12 cellular contexts compared by ENCODE assay signal in the genomic region with DNA sequence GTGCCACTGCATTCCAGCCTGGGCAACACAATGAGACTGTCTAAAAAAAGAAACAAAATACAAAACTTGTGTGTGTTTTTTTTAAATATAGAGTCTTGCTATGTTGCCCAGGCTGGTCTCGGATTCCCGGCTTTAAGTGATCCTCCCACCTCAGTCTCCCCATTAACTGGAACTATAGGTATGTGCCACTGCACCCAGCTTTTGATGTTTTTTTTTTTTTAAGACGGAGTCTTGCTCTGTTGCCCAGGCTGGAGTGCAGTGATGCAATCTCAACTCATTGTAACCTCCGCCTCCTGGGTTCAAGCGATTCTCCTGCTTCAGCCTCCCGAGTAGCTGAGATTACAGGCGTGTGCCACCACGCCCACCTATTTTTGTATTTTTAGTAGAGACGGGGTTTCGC.
"Had no signal": no experiment of that assay in that cellular context is flagged by ENCODE, and none has a peak within 500 bp of the region (broad histone marks: within the 10 kb centered on the region; RNA-seq: fewer than 3 reads in every experiment).

No MANE protein-coding gene starts in this region.

- H3K4me1 Mint-ChIP-seq: activated B cell treated with CpG ODN at 0.5 μM for 24 hours had no signal

- H3K27me3 Mint-ChIP-seq: activated B cell treated with CpG ODN at 0.5 μM for 24 hours; activated CD8-positive, alpha-beta T cell treated with anti-CD3 and anti-CD28 coated beads for 36 hours; activated naive CD8-positive, alpha-beta T cell treated with anti-CD3 and anti-CD28 coated beads, Interleukin-2, amount 50 U/mL, for 24 hours; activated T-helper 17 cell treated with anti-CD3 and anti-CD28 coated beads, Interleukin-2, amount 50 U/mL, for 72 hours; natural killer cell treated with Interleukin-12 subunit alpha and Interleukin-12 subunit beta and Interleukin-15 and Interleukin-18, amount 100 ng/mL, for 72 hours; stimulated activated naive B cell treated with anti-CD40 and anti-IgM and Interleukin-4, amounts not matched to agents 10 μg/mL and 1 μg/mL and 100 μg/mL, for 72 hours had no signal

- H3K4me3 Mint-ChIP-seq: activated B cell treated with CpG ODN at 0.5 μM for 24 hours; activated CD8-positive, alpha-beta T cell treated with anti-CD3 and anti-CD28 coated beads for 36 hours; activated naive CD8-positive, alpha-beta T cell treated with anti-CD3 and anti-CD28 coated beads, Interleukin-2, amount 50 U/mL, for 24 hours; activated T-cell treated with anti-CD3 and anti-CD28 coated beads, Interleukin-2, amount 50 U/mL, for 4 hours; activated T-helper 17 cell treated with anti-CD3 and anti-CD28 coated beads, Interleukin-2, amount 50 U/mL, for 72 hours; natural killer cell treated with Interleukin-12 subunit alpha and Interleukin-12 subunit beta and Interleukin-15 and Interleukin-18, amount 100 ng/mL, for 72 hours; stimulated activated naive B cell treated with anti-CD40 and anti-IgM and Interleukin-4, amounts not matched to agents 10 μg/mL and 1 μg/mL and 100 μg/mL, for 72 hours had no signal

- DNase-seq: activated B cell treated with CpG ODN at 0.5 μM for 24 hours; activated CD4-positive, alpha-beta T cell treated with anti-CD3 and anti-CD28 coated beads, Interleukin-2, amount 50 U/mL, for 1 hour; activated gamma-delta T cell treated with Interleukin-2 at 50 U/mL for 16 hours; activated naive CD8-positive, alpha-beta T cell treated with anti-CD3 and anti-CD28 coated beads, Interleukin-2, amount 50 U/mL, for 24 hours; activated T-cell treated with anti-CD3 and anti-CD28 coated beads, Interleukin-2, amount 50 U/mL, for 4 hours; cerebellar nuclear complex; stimulated activated CD4-positive, alpha-beta T cell treated with anti-CD3 and anti-CD28 coated beads, Interleukin-4, amount 100 ng/mL, for 4 hours; stimulated activated CD8-positive, alpha-beta memory T cell treated with anti-CD3 and anti-CD28 coated beads, Interleukin-4, amount 100 ng/mL, for 48 hours had no signal

- H3K27ac Mint-ChIP-seq: activated B cell treated with CpG ODN at 0.5 μM for 24 hours; activated CD8-positive, alpha-beta T cell treated with anti-CD3 and anti-CD28 coated beads for 36 hours; activated naive CD8-positive, alpha-beta T cell treated with anti-CD3 and anti-CD28 coated beads, Interleukin-2, amount 50 U/mL, for 24 hours; activated T-helper 17 cell treated with anti-CD3 and anti-CD28 coated beads, Interleukin-2, amount 50 U/mL, for 72 hours; natural killer cell treated with Interleukin-12 subunit alpha and Interleukin-12 subunit beta and Interleukin-15 and Interleukin-18, amount 100 ng/mL, for 72 hours; stimulated activated naive B cell treated with anti-CD40 and anti-IgM and Interleukin-4, amounts not matched to agents 10 μg/mL and 1 μg/mL and 100 μg/mL, for 72 hours had no signal

- H3K9me3 Mint-ChIP-seq: activated B cell treated with CpG ODN at 0.5 μM for 24 hours; activated CD8-positive, alpha-beta T cell treated with anti-CD3 and anti-CD28 coated beads for 36 hours; activated naive CD8-positive, alpha-beta T cell treated with anti-CD3 and anti-CD28 coated beads, Interleukin-2, amount 50 U/mL, for 24 hours; activated T-cell treated with anti-CD3 and anti-CD28 coated beads, Interleukin-2, amount 50 U/mL, for 4 hours; activated T-helper 17 cell treated with anti-CD3 and anti-CD28 coated beads, Interleukin-2, amount 50 U/mL, for 72 hours; natural killer cell treated with Interleukin-12 subunit alpha and Interleukin-12 subunit beta and Interleukin-15 and Interleukin-18, amount 100 ng/mL, for 72 hours; stimulated activated naive B cell treated with anti-CD40 and anti-IgM and Interleukin-4, amounts not matched to agents 10 μg/mL and 1 μg/mL and 100 μg/mL, for 72 hours had no signal
